ENCODE assay signal across 6 cellular contexts in the genomic region with DNA sequence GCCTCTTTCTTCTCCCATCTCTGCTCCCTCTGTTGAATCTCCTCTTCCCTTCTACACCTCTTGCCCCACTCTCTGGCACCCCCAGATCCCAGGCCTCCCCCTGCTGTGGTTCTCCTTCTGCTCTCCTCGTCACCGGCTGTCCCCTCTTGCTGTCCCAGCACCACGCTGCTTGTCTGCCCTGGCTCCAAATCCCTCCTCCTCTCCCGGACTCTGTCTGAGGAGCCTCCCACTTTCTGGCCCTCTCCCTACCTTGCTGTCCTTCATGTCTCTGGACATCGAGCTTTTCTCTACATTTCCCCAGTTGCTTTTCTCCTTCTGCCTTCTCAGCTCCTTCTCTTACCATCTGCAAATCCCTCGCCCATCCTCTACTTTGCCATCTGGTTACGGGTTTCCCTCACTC.
A peak's percentile ranks its signal among the peaks of the same experiment; 100 is the strongest.
DNase-seq lines count a peak whose midpoint lies in the region; ATAC-seq lines count a peak whose summit lies in the region.

No MANE protein-coding gene starts in this region.

- H3K4me3 ChIP-seq in adipocyte (ENCODE audit: low read length) (peak overlapping the region; percentile 83), muscle layer of duodenum (ENCODE audit: low read depth in 1 of 2, low read length in 2 of 2) (peak overlapping the region; percentile 76 to 80)

- DNase-seq in ELR (ENCODE audit: low read depth) (peak; percentile 39), adipocyte (ENCODE audit: low read depth) (peak; percentile 48), GF-D8 (lab: John Stamatoyannopoulos, UW) (no peak)
- no peak for DNase-seq in stimulated activated CD4-positive, alpha-beta T cell treated with anti-CD3 and anti-CD28 coated beads, Interleukin-4, amount 100 ng/mL, for 4 hours

- ATAC-seq in GM21619 (IDR thresholded peaks at IDR 0.05; ENCODE audit: unreplicated experiment) = no peak

- H3K4me1 ChIP-seq in adipocyte (ENCODE audit: control insufficient read depth, insufficient read depth, low read length) (peaks cover 8% of the 10 kb centered on the region), muscle layer of duodenum (ENCODE audit: control insufficient read depth in 1 of 2, insufficient read depth in 2 of 2, low read length in 2 of 2) (peaks cover 4 to 11% of the 10 kb centered on the region in 2 donors)

- H3K27me3 ChIP-seq in adipocyte (replicated peaks; ENCODE audit: control insufficient read depth, insufficient read depth, low read length) (no peaks in the 10 kb centered on the region), muscle layer of duodenum (ENCODE audit: low read depth, low read length) (no peaks in the 10 kb centered on the region)

- peak overlapping the region; percentile 33 for H3K27ac ChIP-seq in muscle layer of duodenum (ENCODE audit: low read length)

- H3K9me3 ChIP-seq in adipocyte (ENCODE audit: control insufficient read depth, low read length) (peaks cover 19% of the 10 kb centered on the region), muscle layer of duodenum (ENCODE audit: control insufficient read depth in 1 of 2, low read length in 2 of 2) (peaks cover 0 to 5% of the 10 kb centered on the region in 2 donors)

- H3K36me3 ChIP-seq in adipocyte (ENCODE audit: control insufficient read depth, insufficient read depth, low read length, severe bottlenecking) (peaks cover 4% of the 10 kb centered on the region), muscle layer of duodenum (ENCODE audit: control insufficient read depth in 1 of 2, insufficient read depth in 2 of 2, low read length in 2 of 2) (peaks cover 0 to 18% of the 10 kb centered on the region in 2 donors)

- H3K9ac ChIP-seq in adipocyte (ENCODE audit: low read length) = peak overlapping the region; percentile 81

Comparison
In these comparisons a context has a peak if more than half of its experiments do, and no peak if none do; other contexts are left out.
1. DNase-seq: peak in ELR (single experiment) and adipocyte (single experiment); none in GF-D8 (single experiment) and stimulated activated CD4-positive, alpha-beta T cell treated with anti-CD3 and anti-CD28 coated beads, Interleukin-4, amount 100 ng/mL, for 4 hours (0 of 2).